ENCODE assay signal across 3 cellular contexts in the genomic region with DNA sequence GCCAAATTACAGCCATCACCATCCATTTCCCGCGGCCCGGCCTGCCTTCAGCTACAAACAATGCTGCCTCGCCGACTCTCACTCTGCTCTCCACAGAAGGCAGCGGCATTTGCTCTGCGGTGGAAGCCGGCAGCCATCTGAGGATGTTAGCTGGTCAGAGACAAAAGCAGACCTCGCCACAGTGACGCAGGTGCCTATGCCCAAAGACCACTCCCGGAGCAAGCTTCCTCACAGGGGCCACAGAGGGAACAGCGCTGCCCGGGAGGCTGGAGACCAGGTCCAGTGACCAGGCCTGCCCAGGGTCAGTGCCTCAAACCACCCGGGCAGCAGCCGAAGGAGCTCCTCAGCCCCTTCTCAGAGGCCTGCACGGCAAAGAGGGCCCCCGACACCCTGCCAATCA.
TF ChIP-seq lines count a peak whose summit lies in the region.

No MANE protein-coding gene starts in this region.

TF ChIP-seq in SK-N-SH treated with all-trans-retinoic acid at 6 μM for 48 hours, 23 proteins besides CTCF, POLR2A, EP300 and RAD21:
- TF ChIP-seq ZNF565 (CRISPR knock-in tag; conservative IDR thresholded peaks at IDR 0.05; ENCODE audit: low read depth) (peak; percentile 55; the same call in 1 of the 2 replicates), CSDC2 (CRISPR knock-in tag; IDR thresholded peaks at IDR 0.05) (peak; percentile 25; the same call in 1 of the 2 replicates), ZFP3 (CRISPR knock-in tag; IDR thresholded peaks at IDR 0.05) (0 out of 2 replicates have a peak, but pooled peaks have one; percentile 39)
- TF ChIP-seq, protein P1, sequence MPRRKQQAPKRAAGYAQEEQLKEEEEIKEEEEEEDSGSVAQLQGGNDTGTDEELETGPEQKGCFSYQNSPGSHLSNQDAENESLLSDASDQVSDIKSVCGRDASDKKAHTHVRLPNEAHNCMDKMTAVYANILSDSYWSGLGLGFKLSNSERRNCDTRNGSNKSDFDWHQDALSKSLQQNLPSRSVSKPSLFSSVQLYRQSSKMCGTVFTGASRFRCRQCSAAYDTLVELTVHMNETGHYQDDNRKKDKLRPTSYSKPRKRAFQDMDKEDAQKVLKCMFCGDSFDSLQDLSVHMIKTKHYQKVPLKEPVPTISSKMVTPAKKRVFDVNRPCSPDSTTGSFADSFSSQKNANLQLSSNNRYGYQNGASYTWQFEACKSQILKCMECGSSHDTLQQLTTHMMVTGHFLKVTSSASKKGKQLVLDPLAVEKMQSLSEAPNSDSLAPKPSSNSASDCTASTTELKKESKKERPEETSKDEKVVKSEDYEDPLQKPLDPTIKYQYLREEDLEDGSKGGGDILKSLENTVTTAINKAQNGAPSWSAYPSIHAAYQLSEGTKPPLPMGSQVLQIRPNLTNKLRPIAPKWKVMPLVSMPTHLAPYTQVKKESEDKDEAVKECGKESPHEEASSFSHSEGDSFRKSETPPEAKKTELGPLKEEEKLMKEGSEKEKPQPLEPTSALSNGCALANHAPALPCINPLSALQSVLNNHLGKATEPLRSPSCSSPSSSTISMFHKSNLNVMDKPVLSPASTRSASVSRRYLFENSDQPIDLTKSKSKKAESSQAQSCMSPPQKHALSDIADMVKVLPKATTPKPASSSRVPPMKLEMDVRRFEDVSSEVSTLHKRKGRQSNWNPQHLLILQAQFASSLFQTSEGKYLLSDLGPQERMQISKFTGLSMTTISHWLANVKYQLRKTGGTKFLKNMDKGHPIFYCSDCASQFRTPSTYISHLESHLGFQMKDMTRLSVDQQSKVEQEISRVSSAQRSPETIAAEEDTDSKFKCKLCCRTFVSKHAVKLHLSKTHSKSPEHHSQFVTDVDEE (CRISPR knock-in tag; IDR thresholded peaks at IDR 0.05) = no peak

TF ChIP-seq in SK-N-SH, 30 proteins besides CTCF, POLR2A, EP300 and RAD21:
- TF ChIP-seq, protein P2, sequence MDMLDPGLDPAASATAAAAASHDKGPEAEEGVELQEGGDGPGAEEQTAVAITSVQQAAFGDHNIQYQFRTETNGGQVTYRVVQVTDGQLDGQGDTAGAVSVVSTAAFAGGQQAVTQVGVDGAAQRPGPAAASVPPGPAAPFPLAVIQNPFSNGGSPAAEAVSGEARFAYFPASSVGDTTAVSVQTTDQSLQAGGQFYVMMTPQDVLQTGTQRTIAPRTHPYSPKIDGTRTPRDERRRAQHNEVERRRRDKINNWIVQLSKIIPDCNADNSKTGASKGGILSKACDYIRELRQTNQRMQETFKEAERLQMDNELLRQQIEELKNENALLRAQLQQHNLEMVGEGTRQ (IDR thresholded peaks at IDR 0.05; ENCODE audit: borderline replicate concordance, low read depth, low read length) = no peak
- TF ChIP-seq MXI1 (IDR thresholded peaks at IDR 0.05; ENCODE audit: low read depth, low read length) (no peak), GABPA (IDR thresholded peaks at IDR 0.05; ENCODE audit: low read depth) (no peak), TAF1 (IDR thresholded peaks at IDR 0.05; ENCODE audit: borderline replicate concordance, low read depth, low read length) (no peak), EZH2phosphoT487 (IDR thresholded peaks at IDR 0.05; ENCODE audit: borderline replicate concordance, low read depth) (no peak), TCF12 (IDR thresholded peaks at IDR 0.05) (no peak), FOXJ3 (CRISPR knock-in tag; IDR thresholded peaks at IDR 0.05) (no peak), FOXM1 (IDR thresholded peaks at IDR 0.05; ENCODE audit: low read depth) (no peak), RFX5 (IDR thresholded peaks at IDR 0.05; ENCODE audit: low read length) (no peak), MEF2A (IDR thresholded peaks at IDR 0.05; ENCODE audit: borderline replicate concordance, low read depth) (no peak), YY1 (IDR thresholded peaks at IDR 0.05; ENCODE audit: low read depth) (no peak), TEAD4 (IDR thresholded peaks at IDR 0.05; ENCODE audit: borderline replicate concordance, insufficient read depth) (no peak)
- TF ChIP-seq, protein P3, sequence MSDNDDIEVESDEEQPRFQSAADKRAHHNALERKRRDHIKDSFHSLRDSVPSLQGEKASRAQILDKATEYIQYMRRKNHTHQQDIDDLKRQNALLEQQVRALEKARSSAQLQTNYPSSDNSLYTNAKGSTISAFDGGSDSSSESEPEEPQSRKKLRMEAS (IDR thresholded peaks at IDR 0.05; ENCODE audit: low read depth) = no peak
- TF ChIP-seq, protein P4, sequence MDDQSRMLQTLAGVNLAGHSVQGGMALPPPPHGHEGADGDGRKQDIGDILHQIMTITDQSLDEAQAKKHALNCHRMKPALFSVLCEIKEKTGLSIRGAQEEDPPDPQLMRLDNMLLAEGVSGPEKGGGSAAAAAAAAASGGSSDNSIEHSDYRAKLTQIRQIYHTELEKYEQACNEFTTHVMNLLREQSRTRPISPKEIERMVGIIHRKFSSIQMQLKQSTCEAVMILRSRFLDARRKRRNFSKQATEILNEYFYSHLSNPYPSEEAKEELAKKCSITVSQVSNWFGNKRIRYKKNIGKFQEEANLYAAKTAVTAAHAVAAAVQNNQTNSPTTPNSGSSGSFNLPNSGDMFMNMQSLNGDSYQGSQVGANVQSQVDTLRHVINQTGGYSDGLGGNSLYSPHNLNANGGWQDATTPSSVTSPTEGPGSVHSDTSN (IDR thresholded peaks at IDR 0.05) = no peak

TF ChIP-seq in H1, 55 proteins besides CTCF, POLR2A, EP300 and RAD21:
- no peak for TF ChIP-seq NANOG (IDR thresholded peaks at IDR 0.05; ENCODE audit: insufficient read depth, low read depth, low read length, poor library complexity, severe bottlenecking)
- TF ChIP-seq, protein P5, sequence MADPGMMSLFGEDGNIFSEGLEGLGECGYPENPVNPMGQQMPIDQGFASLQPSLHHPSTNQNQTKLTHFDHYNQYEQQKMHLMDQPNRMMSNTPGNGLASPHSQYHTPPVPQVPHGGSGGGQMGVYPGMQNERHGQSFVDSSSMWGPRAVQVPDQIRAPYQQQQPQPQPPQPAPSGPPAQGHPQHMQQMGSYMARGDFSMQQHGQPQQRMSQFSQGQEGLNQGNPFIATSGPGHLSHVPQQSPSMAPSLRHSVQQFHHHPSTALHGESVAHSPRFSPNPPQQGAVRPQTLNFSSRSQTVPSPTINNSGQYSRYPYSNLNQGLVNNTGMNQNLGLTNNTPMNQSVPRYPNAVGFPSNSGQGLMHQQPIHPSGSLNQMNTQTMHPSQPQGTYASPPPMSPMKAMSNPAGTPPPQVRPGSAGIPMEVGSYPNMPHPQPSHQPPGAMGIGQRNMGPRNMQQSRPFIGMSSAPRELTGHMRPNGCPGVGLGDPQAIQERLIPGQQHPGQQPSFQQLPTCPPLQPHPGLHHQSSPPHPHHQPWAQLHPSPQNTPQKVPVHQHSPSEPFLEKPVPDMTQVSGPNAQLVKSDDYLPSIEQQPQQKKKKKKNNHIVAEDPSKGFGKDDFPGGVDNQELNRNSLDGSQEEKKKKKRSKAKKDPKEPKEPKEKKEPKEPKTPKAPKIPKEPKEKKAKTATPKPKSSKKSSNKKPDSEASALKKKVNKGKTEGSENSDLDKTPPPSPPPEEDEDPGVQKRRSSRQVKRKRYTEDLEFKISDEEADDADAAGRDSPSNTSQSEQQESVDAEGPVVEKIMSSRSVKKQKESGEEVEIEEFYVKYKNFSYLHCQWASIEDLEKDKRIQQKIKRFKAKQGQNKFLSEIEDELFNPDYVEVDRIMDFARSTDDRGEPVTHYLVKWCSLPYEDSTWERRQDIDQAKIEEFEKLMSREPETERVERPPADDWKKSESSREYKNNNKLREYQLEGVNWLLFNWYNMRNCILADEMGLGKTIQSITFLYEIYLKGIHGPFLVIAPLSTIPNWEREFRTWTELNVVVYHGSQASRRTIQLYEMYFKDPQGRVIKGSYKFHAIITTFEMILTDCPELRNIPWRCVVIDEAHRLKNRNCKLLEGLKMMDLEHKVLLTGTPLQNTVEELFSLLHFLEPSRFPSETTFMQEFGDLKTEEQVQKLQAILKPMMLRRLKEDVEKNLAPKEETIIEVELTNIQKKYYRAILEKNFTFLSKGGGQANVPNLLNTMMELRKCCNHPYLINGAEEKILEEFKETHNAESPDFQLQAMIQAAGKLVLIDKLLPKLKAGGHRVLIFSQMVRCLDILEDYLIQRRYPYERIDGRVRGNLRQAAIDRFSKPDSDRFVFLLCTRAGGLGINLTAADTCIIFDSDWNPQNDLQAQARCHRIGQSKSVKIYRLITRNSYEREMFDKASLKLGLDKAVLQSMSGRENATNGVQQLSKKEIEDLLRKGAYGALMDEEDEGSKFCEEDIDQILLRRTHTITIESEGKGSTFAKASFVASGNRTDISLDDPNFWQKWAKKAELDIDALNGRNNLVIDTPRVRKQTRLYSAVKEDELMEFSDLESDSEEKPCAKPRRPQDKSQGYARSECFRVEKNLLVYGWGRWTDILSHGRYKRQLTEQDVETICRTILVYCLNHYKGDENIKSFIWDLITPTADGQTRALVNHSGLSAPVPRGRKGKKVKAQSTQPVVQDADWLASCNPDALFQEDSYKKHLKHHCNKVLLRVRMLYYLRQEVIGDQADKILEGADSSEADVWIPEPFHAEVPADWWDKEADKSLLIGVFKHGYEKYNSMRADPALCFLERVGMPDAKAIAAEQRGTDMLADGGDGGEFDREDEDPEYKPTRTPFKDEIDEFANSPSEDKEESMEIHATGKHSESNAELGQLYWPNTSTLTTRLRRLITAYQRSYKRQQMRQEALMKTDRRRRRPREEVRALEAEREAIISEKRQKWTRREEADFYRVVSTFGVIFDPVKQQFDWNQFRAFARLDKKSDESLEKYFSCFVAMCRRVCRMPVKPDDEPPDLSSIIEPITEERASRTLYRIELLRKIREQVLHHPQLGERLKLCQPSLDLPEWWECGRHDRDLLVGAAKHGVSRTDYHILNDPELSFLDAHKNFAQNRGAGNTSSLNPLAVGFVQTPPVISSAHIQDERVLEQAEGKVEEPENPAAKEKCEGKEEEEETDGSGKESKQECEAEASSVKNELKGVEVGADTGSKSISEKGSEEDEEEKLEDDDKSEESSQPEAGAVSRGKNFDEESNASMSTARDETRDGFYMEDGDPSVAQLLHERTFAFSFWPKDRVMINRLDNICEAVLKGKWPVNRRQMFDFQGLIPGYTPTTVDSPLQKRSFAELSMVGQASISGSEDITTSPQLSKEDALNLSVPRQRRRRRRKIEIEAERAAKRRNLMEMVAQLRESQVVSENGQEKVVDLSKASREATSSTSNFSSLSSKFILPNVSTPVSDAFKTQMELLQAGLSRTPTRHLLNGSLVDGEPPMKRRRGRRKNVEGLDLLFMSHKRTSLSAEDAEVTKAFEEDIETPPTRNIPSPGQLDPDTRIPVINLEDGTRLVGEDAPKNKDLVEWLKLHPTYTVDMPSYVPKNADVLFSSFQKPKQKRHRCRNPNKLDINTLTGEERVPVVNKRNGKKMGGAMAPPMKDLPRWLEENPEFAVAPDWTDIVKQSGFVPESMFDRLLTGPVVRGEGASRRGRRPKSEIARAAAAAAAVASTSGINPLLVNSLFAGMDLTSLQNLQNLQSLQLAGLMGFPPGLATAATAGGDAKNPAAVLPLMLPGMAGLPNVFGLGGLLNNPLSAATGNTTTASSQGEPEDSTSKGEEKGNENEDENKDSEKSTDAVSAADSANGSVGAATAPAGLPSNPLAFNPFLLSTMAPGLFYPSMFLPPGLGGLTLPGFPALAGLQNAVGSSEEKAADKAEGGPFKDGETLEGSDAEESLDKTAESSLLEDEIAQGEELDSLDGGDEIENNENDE (IDR thresholded peaks at IDR 0.05; ENCODE audit: insufficient replicate concordance, low read length) = no peak
- TF ChIP-seq SUZ12 (IDR thresholded peaks at IDR 0.05; ENCODE audit: low read length) = no peak
- TF ChIP-seq SIRT6 (IDR thresholded peaks at IDR 0.05; ENCODE audit: low read length) = no peak
- TF ChIP-seq CREB1 (IDR thresholded peaks at IDR 0.05) = no peak
- no peak for TF ChIP-seq CTBP2 (IDR thresholded peaks at IDR 0.05; ENCODE audit: borderline replicate concordance, insufficient read depth, insufficient read length, low read length)
- no peak for TF ChIP-seq CEBPB (IDR thresholded peaks at IDR 0.05; ENCODE audit: low read depth, low read length)
